19 cellular contexts compared by ENCODE assay signal in genomic region chr5:150069619-150070276, GRCh38. TPM values are rescaled to one million over a fixed set of nuclear protein-coding genes. Genes with fewer than 3 reads are reported as not detected.
DNase-seq lines count a peak whose midpoint lies in the region; ATAC-seq and TF ChIP-seq lines count a peak whose summit lies in the region.
"Had no signal": no experiment of that assay in that cellular context is flagged by ENCODE, and none has a peak within 500 bp of the region (broad histone marks: within the 10 kb centered on the region; RNA-seq: fewer than 3 reads in every experiment).

No MANE protein-coding gene starts in this region.

- in situ Hi-C loops in gastrocnemius medialis (cut with MboI; ENCODE audit: low sequenced_read_pairs in 4 of 4), result no loop called here

- H3K36me3 ChIP-seq in BLaER1 (no peaks in the 10 kb centered on the region), H7 (replicated peaks; ENCODE audit: control insufficient read depth, insufficient read depth, low read length) (no peaks in the 10 kb centered on the region), neuronal stem cell (replicated peaks in 1 of 2; ENCODE audit: control insufficient read depth in 2 of 2, insufficient read depth in 2 of 2, low read length in 2 of 2) (no peaks in the 10 kb centered on the region), gastrocnemius medialis (no peaks in the 10 kb centered on the region)

- no peaks in the 10 kb centered on the region for H3K79me1 ChIP-seq in neuronal stem cell (ENCODE audit: low read depth, low read length)

- intact Hi-C loops in dendritic cell treated with granulocyte-macrophage colony-stimulating factor and Interleukin-4, amounts not matched to agents 40 ng/mL and 50 ng/mL, for 4 days (cut with micrococcal nuclease), result loop anchor here (5.0 kb wide), 1 partner anchor 38 kb away; no protein-coding TSS in a partner anchor
- intact Hi-C loops in gastrocnemius medialis (cut with DNase I; ENCODE audit: low total_unique reads), result no loop called here

- H2AK5ac ChIP-seq in neuronal stem cell (ENCODE audit: low read depth, low read length), result no peak overlapping the region

- H4K91ac ChIP-seq in neuronal stem cell (ENCODE audit: low read depth, low read length, poor library complexity), result no peak overlapping the region

- no peak overlapping the region for H2BK5ac ChIP-seq in neuronal stem cell (ENCODE audit: low read length)

- no peak overlapping the region for H3K4ac ChIP-seq in neuronal stem cell (ENCODE audit: low read length)

- peak overlapping the region; percentile 95 for H3K27ac ChIP-seq in BLaER1
- H3K27ac ChIP-seq in neuronal stem cell (replicated peaks; ENCODE audit: low read length), result no peak overlapping the region
- H3K27ac ChIP-seq in gastrocnemius medialis, result no peak overlapping the region
- H3K27ac ChIP-seq: A549 had no signal

- H3K27me3 Mint-ChIP-seq in dendritic cell treated with granulocyte-macrophage colony-stimulating factor and Interleukin-4, amounts not matched to agents 40 ng/mL and 50 ng/mL, for 4 days, result no peaks in the 10 kb centered on the region
- H3K27me3 Mint-ChIP-seq: B cell had no signal

- peaks cover 60% of the 10 kb centered on the region for H3K4me1 Mint-ChIP-seq in dendritic cell treated with granulocyte-macrophage colony-stimulating factor and Interleukin-4, amounts not matched to agents 40 ng/mL and 50 ng/mL, for 4 days (ENCODE audit: low read depth)

- no peak overlapping the region for H4K8ac ChIP-seq in neuronal stem cell (ENCODE audit: low read depth, low read length)

- DNase-seq in H7, result peak; percentile 87
- DNase-seq in neuronal stem cell (ENCODE audit: low spot score), result no peak
- no peak for DNase-seq in gastrocnemius medialis
- DNase-seq in dedifferentiated amniotic fluid mesenchymal stem cell (ENCODE audit: extremely low spot score), result no peak
- DNase-seq in RKO (ENCODE audit: low spot score), result no peak
- DNase-seq: CD4-positive, CD25-positive, alpha-beta regulatory T cell; EL; GF-D8; Kasumi-1; NCI-H1694; NCI-H2081; NCI-H2171; NCI-H526; OCI-M1; Right ventricle myocardium superior had no signal

- H3K4me3 Mint-ChIP-seq in dendritic cell treated with granulocyte-macrophage colony-stimulating factor and Interleukin-4, amounts not matched to agents 40 ng/mL and 50 ng/mL, for 4 days, result no peak overlapping the region
- H3K4me3 Mint-ChIP-seq: B cell; CD4-positive, CD25-positive, alpha-beta regulatory T cell had no signal

- TF ChIP-seq POLR2A in gastrocnemius medialis (IDR thresholded peaks at IDR 0.05), result no peak

- peaks cover 17% of the 10 kb centered on the region for H3K9me3 ChIP-seq in BLaER1
- no peaks in the 10 kb centered on the region for H3K9me3 ChIP-seq in neuronal stem cell (replicated peaks in 1 of 2; ENCODE audit: control insufficient read depth in 2 of 2, insufficient read depth in 1 of 2, low read depth in 1 of 2, low read length in 2 of 2)
- H3K9me3 ChIP-seq in gastrocnemius medialis, result no peaks in the 10 kb centered on the region
- H3K9me3 ChIP-seq: A549 had no signal

- H3K14ac ChIP-seq in neuronal stem cell (ENCODE audit: low read length), result peak overlapping the region; percentile 58

- H3K4me2 ChIP-seq in BLaER1, result peak overlapping the region; percentile 98
- H3K4me2 ChIP-seq in neuronal stem cell (ENCODE audit: insufficient read depth, low read length, poor library complexity, severe bottlenecking), result no peak overlapping the region
- H3K4me2 ChIP-seq: A549 had no signal

- WGBS in neuronal stem cell (ENCODE audit: extremely low coverage in 2 of 2, insufficient read length in 2 of 2, insufficient replicate concordance in 1 of 2), 2 donors, result no CpG with 5 or more reads among the region's 16 CpGs

- peak overlapping the region; percentile 48 for H3K18ac ChIP-seq in neuronal stem cell (ENCODE audit: low read length)

- no peak overlapping the region for H2BK12ac ChIP-seq in neuronal stem cell (ENCODE audit: low read length)

- no peak overlapping the region for H3K23ac ChIP-seq in neuronal stem cell (ENCODE audit: low read depth, low read length, poor library complexity)

- H3K27me3 ChIP-seq in BLaER1, result no peaks in the 10 kb centered on the region
- no peaks in the 10 kb centered on the region for H3K27me3 ChIP-seq in H7 (ENCODE audit: control insufficient read depth, insufficient read depth, low read length)
- H3K27me3 ChIP-seq in neuronal stem cell (ENCODE audit: control insufficient read depth in 3 of 3, insufficient read depth in 3 of 3, low read depth in 1 of 3, low read length in 3 of 3), result peaks cover 0 to 72% (median 0%) of the 10 kb centered on the region in 3 experiments
- no peaks in the 10 kb centered on the region for H3K27me3 ChIP-seq in gastrocnemius medialis

- peak overlapping the region; percentile 98 for H3K27ac Mint-ChIP-seq in dendritic cell treated with granulocyte-macrophage colony-stimulating factor and Interleukin-4, amounts not matched to agents 40 ng/mL and 50 ng/mL, for 4 days
- H3K27ac Mint-ChIP-seq: B cell had no signal

- H3K4me1 ChIP-seq in BLaER1 (peaks cover 67% of the 10 kb centered on the region), neuronal stem cell (ENCODE audit: control insufficient read depth in 2 of 2, insufficient read depth in 1 of 2, low read depth in 1 of 2, low read length in 2 of 2) (peaks cover 0 to 8% of the 10 kb centered on the region in 2 donors), gastrocnemius medialis (no peaks in the 10 kb centered on the region)

- H3K4me3 ChIP-seq in BLaER1, result no peak overlapping the region
- H3K4me3 ChIP-seq in H7 (ENCODE audit: insufficient read depth, low read depth, low read length), result no peak overlapping the region
- no peak overlapping the region for H3K4me3 ChIP-seq in neuronal stem cell (ENCODE audit: low read length in 2 of 2)
- H3K4me3 ChIP-seq in gastrocnemius medialis, result no peak overlapping the region
- H3K4me3 ChIP-seq: A549 had no signal

- no peak for ATAC-seq in gastrocnemius medialis
- ATAC-seq: A549 had no signal

- no peak overlapping the region for H2AFZ ChIP-seq in neuronal stem cell (ENCODE audit: low read length)

- peaks cover 62% of the 10 kb centered on the region for H3K36me3 Mint-ChIP-seq in dendritic cell treated with granulocyte-macrophage colony-stimulating factor and Interleukin-4, amounts not matched to agents 40 ng/mL and 50 ng/mL, for 4 days (ENCODE audit: low read depth)
- H3K36me3 Mint-ChIP-seq: CD4-positive, CD25-positive, alpha-beta regulatory T cell had no signal

- H4K20me1 ChIP-seq in BLaER1, result no peaks in the 10 kb centered on the region

- H3K9me3 Mint-ChIP-seq in dendritic cell treated with granulocyte-macrophage colony-stimulating factor and Interleukin-4, amounts not matched to agents 40 ng/mL and 50 ng/mL, for 4 days, result no peaks in the 10 kb centered on the region
- H3K9me3 Mint-ChIP-seq: CD4-positive, CD25-positive, alpha-beta regulatory T cell had no signal

- peak overlapping the region; percentile 82; the same call in 1 of the 2 replicates for H3K9ac ChIP-seq in BLaER1
- H3K9ac ChIP-seq in neuronal stem cell (ENCODE audit: low read depth, low read length, poor library complexity), result no peak overlapping the region

- TF ChIP-seq CTCF in gastrocnemius medialis (IDR thresholded peaks at IDR 0.05 in 4 of 5, conservative IDR thresholded peaks at IDR 0.05 in 1 of 5), result no peak

- peak overlapping the region; percentile 18 for H2BK15ac ChIP-seq in neuronal stem cell (ENCODE audit: low read length)

- H2BK120ac ChIP-seq in neuronal stem cell (ENCODE audit: low read depth, low read length), result no peak overlapping the region

RNA-seq across cellular contexts. Expression of gene CSF1R, which starts 16.6 kb away (rescaled TPM):
- total RNA-seq in H7 (2014; rRNA removed; shearing (Covaris generic)), result not detected in 2 replicates
- polyA plus RNA-seq in neuronal stem cell (2013, experiment 1 of 2), result not detected
- not detected for polyA plus RNA-seq in neuronal stem cell (2013, experiment 2 of 2)
- total RNA-seq in gastrocnemius medialis, result 10 to 100 TPM in 2 of 4 donors, 1 to 10 TPM in 2; 7.5 to 17.0 (median 9.8) TPM
- total RNA-seq: CD4-positive, CD25-positive, alpha-beta regulatory T cell had no signal
